ENCODE assay signal across 8 cellular contexts in the genomic region with DNA sequence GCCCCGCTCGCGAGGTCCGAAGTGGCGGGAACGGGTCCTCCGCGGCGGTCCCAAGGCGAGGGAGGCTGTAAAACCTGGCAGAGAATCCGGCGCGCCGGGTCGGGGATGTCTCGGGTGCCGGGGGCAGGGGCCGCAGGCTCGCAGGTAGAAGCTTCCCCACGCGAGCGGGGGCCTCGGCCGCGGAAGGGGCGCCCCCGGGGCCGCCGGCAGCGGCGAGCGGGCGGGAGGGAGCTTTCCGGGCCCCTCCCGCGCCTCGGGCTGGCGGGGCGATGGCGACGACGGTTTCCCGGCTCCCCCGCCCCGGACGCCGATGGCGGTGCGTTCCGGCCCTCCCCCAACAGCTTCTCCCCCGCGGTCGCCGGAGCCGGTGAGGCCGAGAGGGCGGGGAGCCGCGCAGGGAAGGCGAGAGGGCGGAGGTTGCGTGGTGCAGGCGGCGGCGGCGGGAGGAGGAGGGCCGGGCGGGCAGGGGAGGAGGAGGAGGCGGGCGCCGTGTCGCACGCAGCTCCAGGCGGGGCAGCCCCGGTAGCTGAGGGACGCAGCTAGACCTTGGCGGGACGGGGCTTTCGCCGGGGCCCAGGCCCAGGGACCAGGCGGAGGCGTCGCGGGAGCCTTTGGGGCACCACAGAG. TPM values are rescaled to one million over a fixed set of nuclear protein-coding genes. Genes with fewer than 3 reads are reported as not detected.
A peak's percentile ranks its signal among the peaks of the same experiment; 100 is the strongest.
DNase-seq lines count a peak whose midpoint lies in the region; ATAC-seq and TF ChIP-seq lines count a peak whose summit lies in the region.

A gene (plus strand): TSS at position 507 of the 627 bp plus-strand sequence. CDS start 31,220 bp downstream, outside the sequence.

- H3K36me3 Mint-ChIP-seq in activated CD4-positive, alpha-beta T cell treated with anti-CD3 and anti-CD28 coated beads for 36 hours (ENCODE audit: low read depth), result peaks cover 16% of the 10 kb centered on the region

- DNase-seq in A172 (ENCODE audit: low spot score) (peak; percentile 37), NCI-H2171 treated with DMSO at 0.1 percent for 48 hours (lab: John Stamatoyannopoulos, UW) (peak; percentile 72), choroid plexus epithelial cell (ENCODE audit: low read depth) (peak; percentile 60)
- peak; percentile 91 for DNase-seq in activated CD4-positive, alpha-beta T cell treated with anti-CD3 and anti-CD28 coated beads for 36 hours
- DNase-seq in stimulated activated CD4-positive, alpha-beta T cell treated with anti-CD3 and anti-CD28 coated beads, Interleukin-2, amount 100 ng/mL, for 24 hours, result peak; percentile 83 to 86

- peak within 1 kb of the TSS; percentile 81 for H3K4me3 ChIP-seq in choroid plexus epithelial cell (ENCODE audit: low read depth, low read length)

- no peaks in the 10 kb centered on the region for H3K27me3 ChIP-seq in layer of hippocampus (ENCODE audit: control insufficient read depth, insufficient read depth, low read length)

- H3K4me3 Mint-ChIP-seq in activated CD4-positive, alpha-beta T cell treated with anti-CD3 and anti-CD28 coated beads for 36 hours, result peak within 1 kb of the TSS; percentile 91

- H3K27me3 Mint-ChIP-seq in activated CD4-positive, alpha-beta T cell treated with anti-CD3 and anti-CD28 coated beads for 36 hours, result no peaks in the 10 kb centered on the region

- CTCF ChIA-PET in activated CD4-positive, alpha-beta T cell treated with anti-CD3 and anti-CD28 coated beads for 36 hours (lab: Charles Lee), result interaction anchor here (0.7 to 1.2 kb wide), 6 partner anchors 19 to 268 kb away, joined by 3 read pairs; no protein-coding TSS in a partner anchor

- H3K27ac ChIP-seq in layer of hippocampus (ENCODE audit: low read depth, low read length), result peak within 1 kb of the TSS; percentile 82

- ATAC-seq in GM18517 (IDR thresholded peaks at IDR 0.05; ENCODE audit: unreplicated experiment) (peak; percentile 61), HG03025 (IDR thresholded peaks at IDR 0.05; ENCODE audit: low FRiP score, unreplicated experiment) (peak; percentile 84)
- ATAC-seq in activated CD4-positive, alpha-beta T cell treated with anti-CD3 and anti-CD28 coated beads for 36 hours, result peak; percentile 67

- no peak for TF ChIP-seq CTCF in choroid plexus epithelial cell (conservative IDR thresholded peaks at IDR 0.05; ENCODE audit: low read depth, low read length)

- H3K9me3 Mint-ChIP-seq in activated CD4-positive, alpha-beta T cell treated with anti-CD3 and anti-CD28 coated beads for 36 hours (ENCODE audit: low read depth), result no peaks in the 10 kb centered on the region

- intact Hi-C loops in activated CD4-positive, alpha-beta T cell treated with anti-CD3 and anti-CD28 coated beads for 36 hours (cut with DNase I, micrococcal nuclease), result loop anchor here (1.0 to 10.0 kb wide), 14 partner anchors 74 to 449 kb away; a partner anchor contains a TSS

- POLR2A ChIA-PET in activated CD4-positive, alpha-beta T cell treated with anti-CD3 and anti-CD28 coated beads for 36 hours (lab: Charles Lee), result interaction anchor here (0.6 to 1.8 kb wide), 8 partner anchors 10 to 331 kb away, joined by 3 to 7 read pairs (median 4); a partner anchor contains a TSS

- peaks cover 59% of the 10 kb centered on the region for H3K4me1 Mint-ChIP-seq in activated CD4-positive, alpha-beta T cell treated with anti-CD3 and anti-CD28 coated beads for 36 hours

- peak within 1 kb of the TSS; percentile 97 for H3K27ac Mint-ChIP-seq in activated CD4-positive, alpha-beta T cell treated with anti-CD3 and anti-CD28 coated beads for 36 hours

RNA-seq across cellular contexts. Expression of the gene that starts here (rescaled TPM):
- 51.1 and 57.4 TPM in 2 replicates for total RNA-seq in A172 (2014; rRNA removed; shearing (Covaris generic))
- total RNA-seq in activated CD4-positive, alpha-beta T cell treated with anti-CD3 and anti-CD28 coated beads for 36 hours, result 10 to 100 TPM; 72.7 to 76.7 TPM

Comparison
In these comparisons a context has a peak if more than half of its experiments do, and no peak if none do; other contexts are left out.
1. Peak in every context shown above with its lines: DNase-seq, ATAC-seq, H3K4me3 ChIP-seq and H3K27ac ChIP-seq.
2. DNase-seq: peak in every context shown above with its lines; median percentile 91 in activated CD4-positive, alpha-beta T cell treated with anti-CD3 and anti-CD28 coated beads for 36 hours; 84 in stimulated activated CD4-positive, alpha-beta T cell treated with anti-CD3 and anti-CD28 coated beads, Interleukin-2, amount 100 ng/mL, for 24 hours; 72 in NCI-H2171 treated with DMSO at 0.1 percent for 48 hours; 60 in choroid plexus epithelial cell; 37 in A172.